ENCODE assay signal across 20 cellular contexts in the genomic region with DNA sequence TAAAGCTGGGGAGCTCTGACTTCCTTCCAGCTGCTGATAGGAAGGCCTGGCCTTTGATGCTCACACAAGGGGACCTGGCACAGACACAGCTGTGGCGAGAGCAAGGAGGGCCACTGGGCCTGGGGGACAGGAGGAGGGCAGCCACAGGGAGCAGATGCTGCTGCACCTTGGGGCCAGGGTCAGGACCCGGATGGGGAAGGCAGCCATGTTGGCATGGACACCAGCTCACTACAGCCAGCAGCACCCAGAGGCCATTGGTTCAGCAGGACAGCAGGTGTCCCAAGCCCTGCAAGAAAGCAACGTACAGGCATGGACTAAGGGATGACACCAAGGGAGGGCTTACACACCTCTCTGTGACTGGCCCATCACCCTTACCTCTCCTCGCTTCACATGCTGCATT. TPM values are rescaled to one million over a fixed set of nuclear protein-coding genes. Genes with fewer than 3 reads are reported as not detected.
DNase-seq lines count a peak whose midpoint lies in the region; FAIRE-seq and TF ChIP-seq lines count a peak whose summit lies in the region.
"Had no signal": no experiment of that assay in that cellular context is flagged by ENCODE, and none has a peak within 500 bp of the region (broad histone marks: within the 10 kb centered on the region; RNA-seq: fewer than 3 reads in every experiment).

No MANE protein-coding gene starts in this region.

- H3K4me2 ChIP-seq in hepatocyte: no peak overlapping the region

- H4K20me1 ChIP-seq in hepatocyte (ENCODE audit: insufficient read depth, poor library complexity, severe bottlenecking): no peaks in the 10 kb centered on the region

- 95% methylated on average over 4 of the region's 4 CpGs for WGBS in hepatocyte (ENCODE audit: low lambda C conversion rate, missing lambda C conversion rate)

- H3K79me2 ChIP-seq in hepatocyte: no peaks in the 10 kb centered on the region

- DNase-seq in HTR-8/SVneo (ENCODE audit: insufficient read length, low spot score): no peak
- no peak for DNase-seq in hepatocyte (ENCODE audit: low spot score)
- peak; percentile 71 for DNase-seq in mesenteric fat pad (ENCODE audit: low spot score)
- no peak for DNase-seq in activated CD4-positive, alpha-beta T cell treated with anti-CD3 and anti-CD28 coated beads, Interleukin-2, amount 50 U/mL, for 48 hours
- DNase-seq in T-helper 1 cell: no peak
- no peak for DNase-seq in NCI-H2107 (lab: John Stamatoyannopoulos, UW)
- no peak for DNase-seq in effector CD8-positive, alpha-beta T cell (lab: John Stamatoyannopoulos, UW)
- DNase-seq: ACHN; AML-193; Calu3; CD8-positive, alpha-beta T cell; DMS79 treated with DMSO at 0.1 percent for 48 hours; GF-D8; HFFc6; IMR-90 had no signal

- no peaks in the 10 kb centered on the region for H3K9me2 ChIP-seq in hepatocyte (replicated peaks; ENCODE audit: insufficient read depth)

- no peaks in the 10 kb centered on the region for H3K9me3 ChIP-seq in hepatocyte (ENCODE audit: low read depth)

- H3K27ac ChIP-seq in hepatocyte: peak overlapping the region; percentile 31
- H3K27ac ChIP-seq: HL-60 had no signal

- FAIRE-seq in HTR-8/SVneo (lab: Jason Lieb, UNC): peak; percentile 33
- FAIRE-seq: A204.1, H54, K562 had no signal

- H3K4me1 ChIP-seq in hepatocyte (ENCODE audit: insufficient read depth): peaks cover 17% of the 10 kb centered on the region

- H3K36me3 ChIP-seq in hepatocyte (replicated peaks; ENCODE audit: insufficient read depth, low read depth): no peaks in the 10 kb centered on the region

- H3K4me3 ChIP-seq in hepatocyte: no peak overlapping the region
- H3K4me3 ChIP-seq: K562 had no signal

- TF ChIP-seq CTCF in hepatocyte (IDR thresholded peaks at IDR 0.05; ENCODE audit: poor library complexity): no peak

- H2AFZ ChIP-seq in hepatocyte: no peak overlapping the region

- no peaks in the 10 kb centered on the region for H3K27me3 ChIP-seq in hepatocyte

RNA-seq across cellular contexts. Expression of gene RNF112, which starts 8.0 kb away (rescaled TPM):
- total RNA-seq in hepatocyte (5.4 and 7.8 TPM in 2 replicates), mesenteric fat pad (3.9 TPM)
- 8.6 and 11.3 TPM in 2 replicates for polyA plus RNA-seq in hepatocyte
- total RNA-seq: HT1080 had no signal
- polyA plus RNA-seq: K562 had no signal

RNA-seq across cellular contexts. Expression of gene MFAP4, which starts 16.0 kb away (rescaled TPM):
- total RNA-seq in hepatocyte: 360 and 362 TPM in 2 replicates
- polyA plus RNA-seq in hepatocyte: 739 and 801 TPM in 2 replicates
- total RNA-seq in mesenteric fat pad: 96.7 TPM
- total RNA-seq: Calu3; CD8-positive, alpha-beta T cell; HT1080 had no signal

RNA-seq across cellular contexts. Expression of gene MAPK7, which starts 24.7 kb away (rescaled TPM):
- total RNA-seq in hepatocyte (19.9 and 26.1 TPM in 2 replicates), mesenteric fat pad (27.2 TPM)
- 36.9 and 49.0 TPM in 2 replicates for polyA plus RNA-seq in hepatocyte

RNA-seq across cellular contexts. Expression of gene B9D1, which starts 40.5 kb away (rescaled TPM):
- total RNA-seq in hepatocyte (19.0 and 29.6 TPM in 2 replicates), mesenteric fat pad (7.5 TPM)
- polyA plus RNA-seq in hepatocyte: 30.8 and 51.3 TPM in 2 replicates
